Comparison of ENCODE assay signal across 18 cellular contexts in the genomic region with DNA sequence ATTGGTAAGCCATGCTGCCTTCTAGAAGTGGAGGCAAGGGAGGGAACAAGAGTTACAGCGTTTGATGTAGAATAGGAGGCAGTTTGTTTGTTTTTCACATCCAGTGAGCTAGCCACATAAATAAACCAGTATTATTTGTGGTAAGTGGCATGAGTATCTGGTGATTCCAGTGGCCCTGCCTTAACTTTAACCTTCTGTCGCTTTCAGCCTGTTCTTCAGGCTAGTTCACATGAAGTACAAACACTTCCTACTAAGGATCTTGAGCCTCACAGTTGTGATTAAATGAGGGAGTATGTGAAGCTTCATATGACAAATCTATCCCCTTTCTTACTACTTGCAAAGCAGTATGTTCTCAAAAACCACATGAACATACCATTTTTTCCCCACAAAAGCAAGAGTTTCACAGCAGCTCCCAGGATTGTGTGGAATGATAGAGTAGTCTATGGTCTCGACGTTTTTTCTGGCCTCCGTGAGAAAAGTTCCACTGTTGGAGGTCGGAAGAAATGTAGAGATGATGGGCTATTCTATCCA. TPM values are rescaled to one million over a fixed set of nuclear protein-coding genes. Genes with fewer than 3 reads are reported as not detected.
DNase-seq lines count a peak whose midpoint lies in the region; ATAC-seq and TF ChIP-seq lines count a peak whose summit lies in the region.
"Had no signal": no experiment of that assay in that cellular context is flagged by ENCODE, and none has a peak within 500 bp of the region (broad histone marks: within the 10 kb centered on the region; RNA-seq: fewer than 3 reads in every experiment).

No MANE protein-coding gene starts in this region.

- H3K4me1 ChIP-seq in IMR-90 (ENCODE audit: control insufficient read depth, insufficient read depth, low read length): peaks cover 1% of the 10 kb centered on the region; the same call in 1 of the 2 replicates
- peaks cover 4% of the 10 kb centered on the region for H3K4me1 ChIP-seq in osteoblast (ENCODE audit: insufficient read depth, low read length)
- peaks cover 0 to 8% of the 10 kb centered on the region in 2 donors for H3K4me1 ChIP-seq in left lung
- H3K4me1 ChIP-seq in MM.1S (ENCODE audit: low read length): no peaks in the 10 kb centered on the region
- H3K4me1 ChIP-seq: A549 had no signal

- H3K36me3 ChIP-seq in IMR-90 (ENCODE audit: control insufficient read depth, insufficient read depth, low read length) (peaks cover 4% of the 10 kb centered on the region; the same call in 1 of the 2 replicates), osteoblast (ENCODE audit: insufficient read depth, low read length) (no peaks in the 10 kb centered on the region), left lung (peaks cover 0 to 5% of the 10 kb centered on the region in 2 donors), MM.1S (replicated peaks; ENCODE audit: insufficient read depth, low read length) (no peaks in the 10 kb centered on the region)

- no peaks in the 10 kb centered on the region for H3F3A ChIP-seq in MM.1S (ENCODE audit: insufficient read depth, low read length)

- no peak overlapping the region for H2BK120ac ChIP-seq in IMR-90 (ENCODE audit: low read depth, low read length)

- no peak overlapping the region for H4K8ac ChIP-seq in IMR-90 (ENCODE audit: low read depth in 2 of 2, low read length in 2 of 2)

- H2BK15ac ChIP-seq in IMR-90 (ENCODE audit: low read depth, low read length): no peak overlapping the region

- TF ChIP-seq POLR2A in IMR-90 (IDR thresholded peaks at IDR 0.05; ENCODE audit: low read depth, low read length): no peak

- H2AK9ac ChIP-seq in IMR-90 (replicated peaks; ENCODE audit: low read depth, low read length, poor library complexity): no peak overlapping the region

- DNase-seq in IMR-90 (no peak), amniotic epithelial cell (ENCODE audit: low read depth) (peak; percentile 57), epithelial cell of prostate (ENCODE audit: low read depth, low spot score) (no peak), osteoblast (ENCODE audit: insufficient read length, low spot score, missing footprints) (peak; percentile 25), left lung (no peak), MM.1S (no peak), omental fat pad (ENCODE audit: low spot score) (no peak)
- DNase-seq: GM23248, HCEC 1CT, NCI-H1694, NCI-H446 treated with DMSO at 0.1 percent for 48 hours, NCI-H526 treated with DMSO at 0.1 percent for 48 hours, OCI-M1 had no signal

- H3K18ac ChIP-seq in IMR-90 (ENCODE audit: low read depth, low read length): no peak overlapping the region

- intact Hi-C loops in IMR-90 (cut with micrococcal nuclease) (no loop called here), left lung (cut with DNase I) (no loop called here)

- WGBS in IMR-90 (ENCODE audit: extremely low coverage in 2 of 2, insufficient read length in 1 of 2), 2 experiments: no CpG with 5 or more reads among the region's 6 CpGs

- H3K4ac ChIP-seq in IMR-90 (ENCODE audit: low read depth, low read length): no peak overlapping the region

- no peak overlapping the region for H3K9ac ChIP-seq in IMR-90 (ENCODE audit: low read depth, low read length)
- H3K9ac ChIP-seq in MM.1S (ENCODE audit: low read length): no peak overlapping the region
- H3K9ac ChIP-seq: GM23248, KMS-11 had no signal

- dilution Hi-C loops in IMR-90 (cut with HindIII; ENCODE audit: low sequenced_read_pairs, unreplicated experiment): no loop called here

- no peak overlapping the region for H2BK5ac ChIP-seq in IMR-90 (ENCODE audit: low read depth, low read length, poor library complexity, severe bottlenecking)

- H3K9me3 ChIP-seq in IMR-90 (ENCODE audit: control insufficient read depth, insufficient read depth, low read length) (no peaks in the 10 kb centered on the region), osteoblast (ENCODE audit: low read depth, low read length) (no peaks in the 10 kb centered on the region), left lung (no peaks in the 10 kb centered on the region), MM.1S (replicated peaks; ENCODE audit: insufficient read depth, low read length) (no peaks in the 10 kb centered on the region)
- H3K9me3 ChIP-seq: A549 had no signal

- peaks cover 6% of the 10 kb centered on the region for H3K79me2 ChIP-seq in osteoblast (ENCODE audit: insufficient read depth, low read length)
- no peaks in the 10 kb centered on the region for H3K79me2 ChIP-seq in MM.1S (ENCODE audit: low read length)

- H2AK5ac ChIP-seq in IMR-90 (ENCODE audit: low read depth, low read length): no peak overlapping the region

- no peak for TF ChIP-seq RAD21 in IMR-90 (IDR thresholded peaks at IDR 0.05; ENCODE audit: low read length)

- BruUV-seq in IMR-90 (replicated peaks; lab: Mats Ljungman, UMichigan): no TSS peak

- no peaks in the 10 kb centered on the region; the same call in 1 of the 2 replicates for H3K9me1 ChIP-seq in IMR-90 (ENCODE audit: insufficient read depth, low read length)

- in situ Hi-C loops in IMR-90 (cut with MboI; ENCODE audit: low sequenced_read_pairs): no loop called here

- H3K27ac ChIP-seq in IMR-90 (ENCODE audit: insufficient read depth, low read length) (no peak overlapping the region), epithelial cell of prostate (peak overlapping the region; percentile 4), osteoblast (ENCODE audit: low read depth, low read length) (no peak overlapping the region), left lung (no peak overlapping the region), MM.1S (ENCODE audit: low read length) (no peak overlapping the region)
- H3K27ac ChIP-seq: A549, GM23248, HL-60, KMS-11 had no signal

- H3K4me3 ChIP-seq in IMR-90 (ENCODE audit: insufficient read depth, low read depth, low read length) (no peak overlapping the region), osteoblast (ENCODE audit: insufficient read depth, low read length) (no peak overlapping the region), left lung (no peak overlapping the region), MM.1S (ENCODE audit: low read length) (no peak overlapping the region)
- H3K4me3 ChIP-seq: A549, GM23248 had no signal

- H2BK20ac ChIP-seq in IMR-90 (ENCODE audit: low read depth, low read length): no peak overlapping the region

- no peak for TF ChIP-seq CTCF in IMR-90 (conservative IDR thresholded peaks at IDR 0.05; ENCODE audit: low read depth, low read length)
- TF ChIP-seq CTCF in osteoblast (IDR thresholded peaks at IDR 0.05; ENCODE audit: extremely low read depth, low read depth, low read length): no peak
- no peak for TF ChIP-seq CTCF in left lung (IDR thresholded peaks at IDR 0.05)
- TF ChIP-seq CTCF in MM.1S (IDR thresholded peaks at IDR 0.05; ENCODE audit: low read length): no peak
- no peak for TF ChIP-seq CTCF in omental fat pad (IDR thresholded peaks at IDR 0.05)

- H4K20me1 ChIP-seq in IMR-90 (ENCODE audit: insufficient read depth, low read length) (peaks cover 3% of the 10 kb centered on the region; the same call in 1 of the 2 replicates), osteoblast (ENCODE audit: insufficient read depth, low read length) (no peaks in the 10 kb centered on the region), MM.1S (ENCODE audit: insufficient read depth, low read length) (no peaks in the 10 kb centered on the region)

- no peaks in the 10 kb centered on the region for H3K27me3 ChIP-seq in IMR-90 (ENCODE audit: control insufficient read depth, insufficient read depth, low read length)
- H3K27me3 ChIP-seq in osteoblast (ENCODE audit: insufficient read depth, low read length): no peaks in the 10 kb centered on the region
- no peaks in the 10 kb centered on the region for H3K27me3 ChIP-seq in left lung
- no peaks in the 10 kb centered on the region for H3K27me3 ChIP-seq in MM.1S (replicated peaks; ENCODE audit: insufficient read depth, low read length)

- POLR2A ChIA-PET in IMR-90 (lab: Charles Lee; ENCODE audit: unreplicated experiment): no interaction called here

- no peak overlapping the region for H2AFZ ChIP-seq in IMR-90 (replicated peaks; ENCODE audit: low read length, poor library complexity)
- H2AFZ ChIP-seq in osteoblast (ENCODE audit: low read length): no peak overlapping the region
- no peak overlapping the region for H2AFZ ChIP-seq in MM.1S (ENCODE audit: low read length)
- H2AFZ ChIP-seq: GM23248 had no signal

- 0 out of 2 replicates have a peak, but pooled peaks have one; percentile 27 for ATAC-seq in IMR-90 (ENCODE audit: low read depth)
- ATAC-seq in HG02759 (IDR thresholded peaks at IDR 0.05; ENCODE audit: unreplicated experiment): no peak
- no peak for ATAC-seq in left lung
- no peak for ATAC-seq in omental fat pad (ENCODE audit: low FRiP score)
- ATAC-seq: A549, Right ventricle myocardium inferior had no signal

- no peak overlapping the region for H3K23ac ChIP-seq in IMR-90 (ENCODE audit: low read depth, low read length)

- no peaks in the 10 kb centered on the region for H3K9me2 ChIP-seq in MM.1S (replicated peaks; ENCODE audit: insufficient read depth, low read length)

- CTCF ChIA-PET in IMR-90 (lab: Yijun Ruan, JAX): interaction anchor here (0.6 kb wide), 1 partner anchor 239 kb away, joined by 6 read pairs; no protein-coding TSS in a partner anchor

- no peak overlapping the region for H4K5ac ChIP-seq in IMR-90 (ENCODE audit: low read depth, low read length)

- H3K56ac ChIP-seq in IMR-90 (ENCODE audit: extremely low read depth, insufficient read depth, low read length): no peak overlapping the region

- no peak overlapping the region for H3K14ac ChIP-seq in IMR-90 (replicated peaks; ENCODE audit: low read depth, low read length)

- peaks cover 5 to 48% of the 10 kb centered on the region in 2 experiments; a peak in 3 of 4 replicates for H3K79me1 ChIP-seq in IMR-90 (ENCODE audit: low read depth in 1 of 2, low read length in 2 of 2)

- H3K4me2 ChIP-seq in IMR-90 (ENCODE audit: low read depth, low read length): no peak overlapping the region
- no peak overlapping the region for H3K4me2 ChIP-seq in osteoblast (ENCODE audit: insufficient read depth, low read length)
- no peak overlapping the region for H3K4me2 ChIP-seq in MM.1S (ENCODE audit: low read depth, low read length)
- H3K4me2 ChIP-seq: A549, KMS-11 had no signal

- H4K91ac ChIP-seq in IMR-90 (ENCODE audit: insufficient read depth, low read depth, low read length): no peak overlapping the region

TF ChIP-seq in IMR-90, 13 proteins besides CTCF, POLR2A, EP300 and RAD21 (continues in another document):
- TF ChIP-seq, protein P1, sequence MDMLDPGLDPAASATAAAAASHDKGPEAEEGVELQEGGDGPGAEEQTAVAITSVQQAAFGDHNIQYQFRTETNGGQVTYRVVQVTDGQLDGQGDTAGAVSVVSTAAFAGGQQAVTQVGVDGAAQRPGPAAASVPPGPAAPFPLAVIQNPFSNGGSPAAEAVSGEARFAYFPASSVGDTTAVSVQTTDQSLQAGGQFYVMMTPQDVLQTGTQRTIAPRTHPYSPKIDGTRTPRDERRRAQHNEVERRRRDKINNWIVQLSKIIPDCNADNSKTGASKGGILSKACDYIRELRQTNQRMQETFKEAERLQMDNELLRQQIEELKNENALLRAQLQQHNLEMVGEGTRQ (IDR thresholded peaks at IDR 0.05; ENCODE audit: low read depth, low read length): no peak
- TF ChIP-seq BHLHE40 (IDR thresholded peaks at IDR 0.05; ENCODE audit: low read depth, low read length): no peak

RNA-seq across cellular contexts. Expression of a gene that starts 59.5 kb away (rescaled TPM):
- 6.9 and 7.5 TPM in 2 replicates for total RNA-seq in IMR-90 (2012; rRNA removed)
- 13.8 and 15.0 TPM in 2 replicates for polyA plus RNA-seq in IMR-90 (2012; rRNA removed)
- polyA plus RNA-seq in IMR-90 (2012; cell fraction: cytosol; rRNA removed): 4.2 and 7.4 TPM in 2 replicates
- 6.5 and 21.4 TPM in 2 replicates for polyA plus RNA-seq in IMR-90 (2012; cell fraction: nucleus; rRNA removed; ENCODE audit: low replicate concordance)
- total RNA-seq in osteoblast: 12.7 and 14.7 TPM in 2 replicates
- total RNA-seq in left lung: 10 to 100 TPM; 39.7 to 40.6 TPM
- 10 to 100 TPM; 13.1 to 22.1 (median 15.8) TPM for total RNA-seq in omental fat pad

Comparison
In these comparisons a context has a peak if more than half of its experiments do, and no peak if none do; other contexts are left out.
1. DNase-seq: peak in amniotic epithelial cell (single experiment) and osteoblast (single experiment); none in IMR-90 (single experiment), epithelial cell of prostate (single experiment), left lung (0 of 2), MM.1S (single experiment) and omental fat pad (single experiment).